13 cellular contexts compared by ENCODE assay signal in genomic region chr22:33697640-33698039, GRCh38.
"Had no signal": no experiment of that assay in that cellular context is flagged by ENCODE, and none has a peak within 500 bp of the region (broad histone marks: within the 10 kb centered on the region; RNA-seq: fewer than 3 reads in every experiment).

No MANE protein-coding gene starts in this region.

- H3K27ac Mint-ChIP-seq: activated B cell treated with CpG ODN at 0.5 μM for 24 hours; activated CD4-positive, alpha-beta T cell treated with anti-CD3 and anti-CD28 coated beads, Interleukin-2, amount 10 ng/mL, durations not matched to agents 7 days and 5 days; activated naive CD8-positive, alpha-beta T cell treated with anti-CD3 and anti-CD28 coated beads, Interleukin-2, amount 50 U/mL, for 24 hours; stimulated activated effector memory CD8-positive, alpha-beta T cell treated with anti-CD3 and anti-CD28 coated beads, Interleukin-12 subunit alpha, Interleukin-12 subunit beta, amount 100 ng/mL, for 72 hours; T-helper 1 cell treated with Interleukin-12 subunit alpha and Interleukin-12 subunit beta and Interleukin-4 antibody, amounts not matched to agents 30 μg/mL and 1 μg/mL, for 36 hours had no signal

- H3K36me3 ChIP-seq: vagina had no signal

- H3K4me3 ChIP-seq: psoas muscle, tibial artery, vagina had no signal

- H3K27ac ChIP-seq: psoas muscle, tibial artery, vagina had no signal

- H3K4me1 Mint-ChIP-seq: activated B cell treated with CpG ODN at 0.5 μM for 24 hours; activated CD4-positive, alpha-beta T cell treated with anti-CD3 and anti-CD28 coated beads, Interleukin-2, amount 10 ng/mL, durations not matched to agents 7 days and 5 days; activated naive CD8-positive, alpha-beta T cell treated with anti-CD3 and anti-CD28 coated beads, Interleukin-2, amount 50 U/mL, for 24 hours; stimulated activated effector memory CD8-positive, alpha-beta T cell treated with anti-CD3 and anti-CD28 coated beads, Interleukin-12 subunit alpha, Interleukin-12 subunit beta, amount 100 ng/mL, for 72 hours had no signal

- H3K4me1 ChIP-seq: psoas muscle, tibial artery had no signal

- H3K27me3 Mint-ChIP-seq: activated B cell treated with CpG ODN at 0.5 μM for 24 hours; activated CD4-positive, alpha-beta T cell treated with anti-CD3 and anti-CD28 coated beads, Interleukin-2, amount 10 ng/mL, durations not matched to agents 7 days and 5 days; activated naive CD8-positive, alpha-beta T cell treated with anti-CD3 and anti-CD28 coated beads, Interleukin-2, amount 50 U/mL, for 24 hours had no signal

- DNase-seq: activated B cell treated with CpG ODN at 0.5 μM for 24 hours; activated CD4-positive, alpha-beta T cell treated with anti-CD3 and anti-CD28 coated beads, Interleukin-2, amount 10 ng/mL, durations not matched to agents 7 days and 5 days; activated CD8-positive, alpha-beta memory T cell treated with anti-CD3 and anti-CD28 coated beads for 24 hours; activated naive CD4-positive, alpha-beta T cell treated with Interleukin-2 at 50 U/mL for 16 hours; activated naive CD8-positive, alpha-beta T cell treated with anti-CD3 and anti-CD28 coated beads, Interleukin-2, amount 50 U/mL, for 24 hours; central memory CD4-positive, alpha-beta T cell; effector memory CD4-positive, alpha-beta T cell; psoas muscle; tibial artery had no signal

- ATAC-seq: activated naive CD8-positive, alpha-beta T cell treated with anti-CD3 and anti-CD28 coated beads, Interleukin-2, amount 50 U/mL, for 24 hours; psoas muscle; stimulated activated effector memory CD8-positive, alpha-beta T cell treated with anti-CD3 and anti-CD28 coated beads, Interleukin-12 subunit alpha, Interleukin-12 subunit beta, amount 100 ng/mL, for 72 hours had no signal

- H3K36me3 Mint-ChIP-seq: stimulated activated effector memory CD8-positive, alpha-beta T cell treated with anti-CD3 and anti-CD28 coated beads, Interleukin-12 subunit alpha, Interleukin-12 subunit beta, amount 100 ng/mL, for 72 hours had no signal

- H3K9me3 ChIP-seq: psoas muscle, tibial artery, vagina had no signal

- H3K4me3 Mint-ChIP-seq: activated B cell treated with CpG ODN at 0.5 μM for 24 hours; activated CD4-positive, alpha-beta T cell treated with anti-CD3 and anti-CD28 coated beads, Interleukin-2, amount 10 ng/mL, durations not matched to agents 7 days and 5 days; activated naive CD8-positive, alpha-beta T cell treated with anti-CD3 and anti-CD28 coated beads, Interleukin-2, amount 50 U/mL, for 24 hours; nephron; stimulated activated effector memory CD8-positive, alpha-beta T cell treated with anti-CD3 and anti-CD28 coated beads, Interleukin-12 subunit alpha, Interleukin-12 subunit beta, amount 100 ng/mL, for 72 hours; T-helper 1 cell treated with Interleukin-12 subunit alpha and Interleukin-12 subunit beta and Interleukin-4 antibody, amounts not matched to agents 30 μg/mL and 1 μg/mL, for 36 hours had no signal

- H3K27me3 ChIP-seq: tibial artery, vagina had no signal
